In genomic region chr4:7354937-7355336, GRCh38 we compare ENCODE assay signal across 21 cellular contexts.
DNase-seq lines count a peak whose midpoint lies in the region; ATAC-seq and TF ChIP-seq lines count a peak whose summit lies in the region.
"Had no signal": no experiment of that assay in that cellular context is flagged by ENCODE, and none has a peak within 500 bp of the region (broad histone marks: within the 10 kb centered on the region; RNA-seq: fewer than 3 reads in every experiment).

No MANE protein-coding gene starts in this region.

- no peaks in the 10 kb centered on the region for H3K4me1 ChIP-seq in uterus

- H3K36me3 Mint-ChIP-seq in neural crest cell (ENCODE audit: low read depth), result no peaks in the 10 kb centered on the region

- intact Hi-C loops in uterus (cut with DNase I; ENCODE audit: low total_unique reads), result no loop called here

- H3K27me3 ChIP-seq in uterus, result no peaks in the 10 kb centered on the region
- H3K27me3 ChIP-seq: BE2C had no signal

- no peak overlapping the region for H3K4me3 Mint-ChIP-seq in neural crest cell
- H3K4me3 Mint-ChIP-seq: CD4-positive, alpha-beta T cell had no signal

- no peak for ATAC-seq in GM18907 (IDR thresholded peaks at IDR 0.05; ENCODE audit: unreplicated experiment)
- ATAC-seq: K562 had no signal

- H3K27ac ChIP-seq in angular gyrus (ENCODE audit: low read depth, low read length) (peak overlapping the region; percentile 57), uterus (no peak overlapping the region)

- peaks cover 12% of the 10 kb centered on the region for H3K4me1 Mint-ChIP-seq in neural crest cell

- H3K9me3 Mint-ChIP-seq in neural crest cell, result no peaks in the 10 kb centered on the region
- H3K9me3 Mint-ChIP-seq: CD4-positive, alpha-beta T cell had no signal

- peak; percentile 50 for DNase-seq in AG08395 (ENCODE audit: low spot score)
- peak; percentile 74 for DNase-seq in ELR (ENCODE audit: low read depth)
- DNase-seq in neural crest cell (ENCODE audit: low read depth, low spot score), result no peak
- DNase-seq in uterus, result no peak
- no peak for DNase-seq in HT-29 (ENCODE audit: low spot score)
- DNase-seq in NOMO-1 (lab: John Stamatoyannopoulos, UW; ENCODE audit: unreplicated experiment in 2 of 2), result no peak
- DNase-seq: 8988T; BE2C; CD4-positive, alpha-beta T cell; COR-L47; DMS79 treated with DMSO at 0.1 percent for 48 hours; MM.1S; NCI-H1048; NCI-H1417 treated with DMSO at 0.1 percent for 48 hours; NCI-H187; NCI-H446; NCI-H526; SHP77 had no signal

- TF ChIP-seq POLR2A in uterus (IDR thresholded peaks at IDR 0.05), result no peak

- peak overlapping the region; percentile 81 for H3K27ac Mint-ChIP-seq in neural crest cell (ENCODE audit: unreplicated experiment)
- H3K27ac Mint-ChIP-seq: CD4-positive, alpha-beta T cell had no signal

- H3K4me3 ChIP-seq in uterus, result no peak overlapping the region
- H3K4me3 ChIP-seq: K562 had no signal

- TF ChIP-seq CTCF in neural crest cell (conservative IDR thresholded peaks at IDR 0.05) (no peak), uterus (IDR thresholded peaks at IDR 0.05) (no peak)

- no peaks in the 10 kb centered on the region for H3K27me3 Mint-ChIP-seq in neural crest cell (ENCODE audit: low read depth)

- H3K36me3 ChIP-seq in uterus, result no peaks in the 10 kb centered on the region
- H3K36me3 ChIP-seq: BE2C had no signal

- H3K9me3 ChIP-seq in uterus, result no peaks in the 10 kb centered on the region
- H3K9me3 ChIP-seq: BE2C had no signal

Comparison
In these comparisons a context has a peak if more than half of its experiments do, and no peak if none do; other contexts are left out.
1. DNase-seq: peak in AG08395 (single experiment) and ELR (single experiment); none in neural crest cell (single experiment), uterus (0 of 2), HT-29 (single experiment) and NOMO-1 (0 of 2).